In the genomic region with DNA sequence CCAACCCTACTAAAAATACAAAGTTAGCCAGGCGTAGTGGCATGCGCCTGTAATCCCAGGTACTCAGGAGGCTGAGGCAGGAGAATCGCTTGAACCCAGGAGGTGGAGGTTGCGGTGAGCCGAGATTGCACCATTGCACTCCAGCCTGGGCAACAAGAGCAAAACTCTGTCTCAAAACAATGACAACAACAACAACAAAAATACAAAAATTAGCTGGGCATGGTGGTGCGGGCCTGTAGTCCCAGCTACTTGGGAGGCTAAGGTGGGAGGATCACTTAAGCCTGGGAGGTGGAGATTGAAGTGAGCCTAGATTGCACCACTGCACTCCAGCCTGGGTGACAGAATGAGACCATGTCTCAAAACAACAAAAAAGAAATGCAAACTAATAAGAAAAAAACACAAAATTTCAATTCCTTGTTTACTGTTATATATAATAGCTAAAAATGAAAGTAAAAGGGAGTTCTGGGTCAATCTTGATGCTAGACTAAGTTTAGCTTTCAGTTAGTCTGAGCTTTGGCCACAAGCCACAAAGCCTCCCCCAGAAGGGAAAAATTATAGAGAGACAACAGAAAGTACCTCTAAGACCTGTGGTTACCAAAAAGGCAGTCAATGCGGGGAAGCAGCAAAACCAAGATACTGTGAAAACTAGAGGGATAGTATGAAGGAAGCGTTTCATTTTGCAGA, we compare ENCODE assay signal across 8 cellular contexts.
A peak's percentile ranks its signal among the peaks of the same experiment; 100 is the strongest.
DNase-seq lines count a peak whose midpoint lies in the region; ATAC-seq and TF ChIP-seq lines count a peak whose summit lies in the region.
"Not testable (repeated sequence)": the region's sequence is repeated elsewhere in the genome, so short reads cannot be mapped to it uniquely, and the experiment has no call there.

No MANE protein-coding gene starts in this region.

- H3K27me3 Mint-ChIP-seq in T-helper 1 cell treated with Interleukin-12 subunit alpha and Interleukin-12 subunit beta and Interleukin-4 antibody, amounts not matched to agents 30 μg/mL and 1 μg/mL, for 36 hours (ENCODE audit: low read depth); activated T-helper 2 cell treated with anti-CD3 and anti-CD28 coated beads, Interferon-gamma antibody, Interleukin-2, Interleukin-4, amounts not matched to agents 10 μg/mL and 5 μg/mL and 100 μg/mL, durations not matched to agents 14 hours and 24 hours and 36 hours (ENCODE audit: low read depth); memory B cell: not testable (repeated sequence)

- not testable (repeated sequence) for TF ChIP-seq CTCF in tibial artery (IDR thresholded peaks at IDR 0.05)

- H3K4me1 ChIP-seq in tibial artery = peaks cover 0 to 19% (median 2%) of the 10 kb centered on the region in 4 donors

- not testable (repeated sequence) for H3K36me3 ChIP-seq in tibial artery

- peak; percentile 85 for DNase-seq in Jurkat, Clone E6-1 (ENCODE audit: low read depth, low spot score)
- DNase-seq in activated T-helper 2 cell treated with anti-CD3 and anti-CD28 coated beads, Interferon-gamma antibody, Interleukin-2, Interleukin-4, amounts not matched to agents 10 μg/mL and 5 μg/mL and 100 μg/mL, durations not matched to agents 14 hours and 24 hours and 36 hours (ENCODE audit: low spot score) = peak; percentile 67
- peak in 1 of 2 donors; percentile 41 for DNase-seq in memory B cell (ENCODE audit: low spot score in 2 of 2)
- not testable (repeated sequence) for DNase-seq in tibial artery

- H3K4me1 Mint-ChIP-seq in T-helper 1 cell treated with Interleukin-12 subunit alpha and Interleukin-12 subunit beta and Interleukin-4 antibody, amounts not matched to agents 30 μg/mL and 1 μg/mL, for 36 hours (ENCODE audit: low read depth) = peaks cover 25% of the 10 kb centered on the region
- peaks cover 17% of the 10 kb centered on the region for H3K4me1 Mint-ChIP-seq in activated T-helper 2 cell treated with anti-CD3 and anti-CD28 coated beads, Interferon-gamma antibody, Interleukin-2, Interleukin-4, amounts not matched to agents 10 μg/mL and 5 μg/mL and 100 μg/mL, durations not matched to agents 14 hours and 24 hours and 36 hours (ENCODE audit: low read depth)
- peaks cover 10% of the 10 kb centered on the region for H3K4me1 Mint-ChIP-seq in memory B cell

- ATAC-seq in GM18511 (IDR thresholded peaks at IDR 0.05; ENCODE audit: unreplicated experiment) (peak; percentile 90), GM21381 (IDR thresholded peaks at IDR 0.05; ENCODE audit: unreplicated experiment) (peak; percentile 91), HG02943 (IDR thresholded peaks at IDR 0.05; ENCODE audit: low read depth, unreplicated experiment) (peak; percentile 86), memory B cell (ENCODE audit: low read depth) (peak; percentile 98)

- H3K4me3 ChIP-seq in Jurkat, Clone E6-1 (ENCODE audit: low read length) = peak overlapping the region; percentile 28
- peak overlapping the region in 1 of 2 donors; percentile 24 for H3K4me3 ChIP-seq in tibial artery

- H3K27me3 ChIP-seq in tibial artery = not testable (repeated sequence)

- H3K9me3 ChIP-seq in tibial artery = not testable (repeated sequence)

- peak overlapping the region; percentile 73 for H3K4me3 Mint-ChIP-seq in T-helper 1 cell treated with Interleukin-12 subunit alpha and Interleukin-12 subunit beta and Interleukin-4 antibody, amounts not matched to agents 30 μg/mL and 1 μg/mL, for 36 hours
- not testable (repeated sequence) for H3K4me3 Mint-ChIP-seq in activated T-helper 2 cell treated with anti-CD3 and anti-CD28 coated beads, Interferon-gamma antibody, Interleukin-2, Interleukin-4, amounts not matched to agents 10 μg/mL and 5 μg/mL and 100 μg/mL, durations not matched to agents 14 hours and 24 hours and 36 hours (ENCODE audit: low read depth)
- peak overlapping the region; percentile 65 for H3K4me3 Mint-ChIP-seq in memory B cell

- H3K9me3 Mint-ChIP-seq in T-helper 1 cell treated with Interleukin-12 subunit alpha and Interleukin-12 subunit beta and Interleukin-4 antibody, amounts not matched to agents 30 μg/mL and 1 μg/mL, for 36 hours; activated T-helper 2 cell treated with anti-CD3 and anti-CD28 coated beads, Interferon-gamma antibody, Interleukin-2, Interleukin-4, amounts not matched to agents 10 μg/mL and 5 μg/mL and 100 μg/mL, durations not matched to agents 14 hours and 24 hours and 36 hours; memory B cell: not testable (repeated sequence)

- H3K27ac Mint-ChIP-seq in T-helper 1 cell treated with Interleukin-12 subunit alpha and Interleukin-12 subunit beta and Interleukin-4 antibody, amounts not matched to agents 30 μg/mL and 1 μg/mL, for 36 hours = peak overlapping the region; percentile 86
- H3K27ac Mint-ChIP-seq in activated T-helper 2 cell treated with anti-CD3 and anti-CD28 coated beads, Interferon-gamma antibody, Interleukin-2, Interleukin-4, amounts not matched to agents 10 μg/mL and 5 μg/mL and 100 μg/mL, durations not matched to agents 14 hours and 24 hours and 36 hours = peak overlapping the region; percentile 71
- H3K27ac Mint-ChIP-seq in memory B cell = peak overlapping the region; percentile 71

- H3K27ac ChIP-seq in tibial artery = peak overlapping the region; percentile 45 to 64

- intact Hi-C loops in activated T-helper 2 cell treated with anti-CD3 and anti-CD28 coated beads, Interferon-gamma antibody, Interleukin-2, Interleukin-4, amounts not matched to agents 10 μg/mL and 5 μg/mL and 100 μg/mL, durations not matched to agents 14 hours and 24 hours and 36 hours (cut with micrococcal nuclease) = loop anchor here (2.0 kb wide), 1 partner anchor 23 kb away; no protein-coding TSS in a partner anchor
- intact Hi-C loops in tibial artery (cut with DNase I; ENCODE audit: low total_unique reads) = not testable (repeated sequence)

- H3K36me3 Mint-ChIP-seq in T-helper 1 cell treated with Interleukin-12 subunit alpha and Interleukin-12 subunit beta and Interleukin-4 antibody, amounts not matched to agents 30 μg/mL and 1 μg/mL, for 36 hours (ENCODE audit: low read depth); activated T-helper 2 cell treated with anti-CD3 and anti-CD28 coated beads, Interferon-gamma antibody, Interleukin-2, Interleukin-4, amounts not matched to agents 10 μg/mL and 5 μg/mL and 100 μg/mL, durations not matched to agents 14 hours and 24 hours and 36 hours (ENCODE audit: low read depth); memory B cell: not testable (repeated sequence)
